In genomic region chr4:15653864-15654391, GRCh38 we compare ENCODE assay signal across 8 cellular contexts. TPM values are rescaled to one million over a fixed set of nuclear protein-coding genes. Genes with fewer than 3 reads are reported as not detected.
DNase-seq lines count a peak whose midpoint lies in the region; ATAC-seq and TF ChIP-seq lines count a peak whose summit lies in the region.

No MANE protein-coding gene starts in this region.

- no peak for TF ChIP-seq CTCF in upper lobe of left lung (IDR thresholded peaks at IDR 0.05)

- H3K27ac ChIP-seq in duodenal mucosa (ENCODE audit: low read depth, low read length) (no peak overlapping the region), mesenchymal stem cell (ENCODE audit: low read length, poor library complexity, severe bottlenecking) (peak overlapping the region; percentile 82), upper lobe of left lung (peak overlapping the region; percentile 92 to 100 (median 99))

- ATAC-seq in activated CD8-positive, alpha-beta memory T cell treated with anti-CD3 and anti-CD28 coated beads, Interleukin-2, amount 10 ng/mL, durations not matched to agents 7 days and 5 days = peak; percentile 11
- ATAC-seq in HG03135 (IDR thresholded peaks at IDR 0.05; ENCODE audit: unreplicated experiment) (peak; percentile 30), upper lobe of left lung (ENCODE audit: low FRiP score in 2 of 2) (peak in 1 of 2 donors; percentile 54)

- peak overlapping the region; percentile 99 for H3K4me3 Mint-ChIP-seq in activated CD8-positive, alpha-beta memory T cell treated with anti-CD3 and anti-CD28 coated beads, Interleukin-2, amount 10 ng/mL, durations not matched to agents 7 days and 5 days

- H3K4me1 ChIP-seq in duodenal mucosa (ENCODE audit: control insufficient read depth in 1 of 2, insufficient read depth in 2 of 2, low read length in 2 of 2) (peaks cover 30 to 49% of the 10 kb centered on the region in 2 donors), mesenchymal stem cell (ENCODE audit: control insufficient read depth, insufficient read depth, low read depth, low read length) (peaks cover 5% of the 10 kb centered on the region), upper lobe of left lung (peaks cover 44 to 59% (median 57%) of the 10 kb centered on the region in 4 donors)

- no peak overlapping the region for H2BK5ac ChIP-seq in mesenchymal stem cell (ENCODE audit: low read depth, low read length, poor library complexity, severe bottlenecking)

- peaks cover 16% of the 10 kb centered on the region for H3K36me3 Mint-ChIP-seq in activated CD8-positive, alpha-beta memory T cell treated with anti-CD3 and anti-CD28 coated beads, Interleukin-2, amount 10 ng/mL, durations not matched to agents 7 days and 5 days

- H3K36me3 ChIP-seq in duodenal mucosa (ENCODE audit: control insufficient read depth in 1 of 2, insufficient read depth in 2 of 2, low read length in 2 of 2) = no peaks in the 10 kb centered on the region
- H3K36me3 ChIP-seq in mesenchymal stem cell (ENCODE audit: control insufficient read depth in 1 of 2, insufficient read depth in 2 of 2, low read depth in 1 of 2, low read length in 2 of 2) = no peaks in the 10 kb centered on the region
- H3K36me3 ChIP-seq in upper lobe of left lung = no peaks in the 10 kb centered on the region

- H3K9me3 ChIP-seq in duodenal mucosa (ENCODE audit: control insufficient read depth in 1 of 2, low read length in 2 of 2) (no peaks in the 10 kb centered on the region), mesenchymal stem cell (ENCODE audit: control insufficient read depth, low read length) (no peaks in the 10 kb centered on the region), upper lobe of left lung (no peaks in the 10 kb centered on the region)

- H3K4me3 ChIP-seq in duodenal mucosa (ENCODE audit: low read depth in 1 of 2, low read length in 2 of 2) = peak overlapping the region; percentile 72 to 83
- peak overlapping the region in 1 of 2 experiments; percentile 86 for H3K4me3 ChIP-seq in mesenchymal stem cell (ENCODE audit: insufficient read depth in 1 of 2, low read depth in 1 of 2, low read length in 2 of 2)
- peak overlapping the region; percentile 16 to 96 (median 86) for H3K4me3 ChIP-seq in upper lobe of left lung

- peak overlapping the region; percentile 81 to 83 for H3K9ac ChIP-seq in duodenal mucosa (ENCODE audit: low read depth in 1 of 2, low read length in 2 of 2)
- H3K9ac ChIP-seq in mesenchymal stem cell (ENCODE audit: low read length) = peak overlapping the region; percentile 98

- H3K18ac ChIP-seq in mesenchymal stem cell (ENCODE audit: low read depth in 1 of 2, low read length in 2 of 2) = no peak overlapping the region

- no peak overlapping the region for H3K4ac ChIP-seq in mesenchymal stem cell (ENCODE audit: low read depth in 1 of 2, low read length in 2 of 2)

- H2AFZ ChIP-seq in mesenchymal stem cell (ENCODE audit: low read depth, low read length) = no peak overlapping the region

- H3K27me3 ChIP-seq in duodenal mucosa (ENCODE audit: control insufficient read depth in 1 of 2, insufficient read depth in 2 of 2, low read length in 2 of 2) = no peaks in the 10 kb centered on the region
- no peaks in the 10 kb centered on the region for H3K27me3 ChIP-seq in mesenchymal stem cell (ENCODE audit: control insufficient read depth in 1 of 2, insufficient read depth in 1 of 2, low read length in 2 of 2)
- no peaks in the 10 kb centered on the region for H3K27me3 ChIP-seq in upper lobe of left lung

- no peak overlapping the region for H2BK12ac ChIP-seq in mesenchymal stem cell (ENCODE audit: low read length in 2 of 2)

- H3K14ac ChIP-seq in mesenchymal stem cell (ENCODE audit: low read length in 2 of 2) = no peak overlapping the region

- peaks cover 55% of the 10 kb centered on the region for H3K4me1 Mint-ChIP-seq in activated CD8-positive, alpha-beta memory T cell treated with anti-CD3 and anti-CD28 coated beads, Interleukin-2, amount 10 ng/mL, durations not matched to agents 7 days and 5 days

- H4K91ac ChIP-seq in mesenchymal stem cell (ENCODE audit: low read length) = no peak overlapping the region

- H3K4me2 ChIP-seq in mesenchymal stem cell (ENCODE audit: low read length, poor library complexity, severe bottlenecking) = peak overlapping the region; percentile 69

- no peak overlapping the region for H2BK120ac ChIP-seq in mesenchymal stem cell (ENCODE audit: low read depth, low read length)

- DNase-seq in activated CD8-positive, alpha-beta memory T cell treated with anti-CD3 and anti-CD28 coated beads, Interleukin-2, amount 10 ng/mL, durations not matched to agents 7 days and 5 days = peak; percentile 57
- no peak for DNase-seq in activated CD8-positive, alpha-beta memory T cell treated with anti-CD3 and anti-CD28 coated beads for 24 hours
- DNase-seq in RPMI7951 (ENCODE audit: low read depth) = peak; percentile 69
- DNase-seq in mesenchymal stem cell = peak; percentile 80
- peak in 1 of 2 donors; percentile 47 for DNase-seq in upper lobe of left lung
- DNase-seq in stimulated activated CD8-positive, alpha-beta memory T cell treated with anti-CD3 and anti-CD28 coated beads, Interleukin-4, amount 100 ng/mL, for 48 hours = no peak

- no peak overlapping the region for H2BK15ac ChIP-seq in mesenchymal stem cell (ENCODE audit: low read depth, poor library complexity, severe bottlenecking)

- 0% methylated on average over 4 of the region's 4 CpGs for WGBS in mesenchymal stem cell
- WGBS in upper lobe of left lung, 2 donors = 2 to 6% methylated on average over 4 of the region's 4 CpGs

- TF ChIP-seq POLR2A in upper lobe of left lung (IDR thresholded peaks at IDR 0.05) = no peak

- no peak overlapping the region for H4K8ac ChIP-seq in mesenchymal stem cell (ENCODE audit: low read length)

- peaks cover 4% of the 10 kb centered on the region for H3K79me1 ChIP-seq in mesenchymal stem cell (replicated peaks; ENCODE audit: low read length, poor library complexity, severe bottlenecking)

- peak overlapping the region; percentile 96 for H3K27ac Mint-ChIP-seq in activated CD8-positive, alpha-beta memory T cell treated with anti-CD3 and anti-CD28 coated beads, Interleukin-2, amount 10 ng/mL, durations not matched to agents 7 days and 5 days

- CTCF ChIA-PET in activated CD8-positive, alpha-beta memory T cell treated with anti-CD3 and anti-CD28 coated beads, Interleukin-2, amount 10 ng/mL, durations not matched to agents 7 days and 5 days (lab: Charles Lee) = interaction anchor here (0.6 to 1.9 kb wide), 8 partner anchors 9 to 418 kb away, joined by 3 to 4 read pairs (median 3); partner anchors contain the start of gene FAM200B

- H3K23ac ChIP-seq in mesenchymal stem cell (ENCODE audit: low read length in 2 of 2) = no peak overlapping the region

- TF ChIP-seq EP300 in upper lobe of left lung (IDR thresholded peaks at IDR 0.05) = no peak

- H3K9me3 Mint-ChIP-seq in activated CD8-positive, alpha-beta memory T cell treated with anti-CD3 and anti-CD28 coated beads, Interleukin-2, amount 10 ng/mL, durations not matched to agents 7 days and 5 days (ENCODE audit: low read depth) = no peaks in the 10 kb centered on the region

- peak overlapping the region; percentile 51 for H2AK5ac ChIP-seq in mesenchymal stem cell (ENCODE audit: low read length, severe bottlenecking)

- no peaks in the 10 kb centered on the region for H3K27me3 Mint-ChIP-seq in activated CD8-positive, alpha-beta memory T cell treated with anti-CD3 and anti-CD28 coated beads, Interleukin-2, amount 10 ng/mL, durations not matched to agents 7 days and 5 days

RNA-seq across cellular contexts. Expression of gene FBXL5, which starts 1.2 kb away (rescaled TPM):
- 10 to 100 TPM; 37.0 to 51.8 TPM for total RNA-seq in activated CD8-positive, alpha-beta memory T cell treated with anti-CD3 and anti-CD28 coated beads, Interleukin-2, amount 10 ng/mL, durations not matched to agents 7 days and 5 days
- total RNA-seq in RPMI7951 (2014; rRNA removed; shearing (Covaris generic)) = 88.7 and 89.0 TPM in 2 replicates
- polyA plus RNA-seq in mesenchymal stem cell (2013, experiment 1 of 2) = 31.5 TPM
- polyA plus RNA-seq in mesenchymal stem cell (2013, experiment 2 of 2) = 32.3 TPM
- 100 to 1,000 TPM in 2 of 6 donors, 10 to 100 TPM in 4; 52.4 to 146 (median 94.9) TPM for total RNA-seq in upper lobe of left lung

RNA-seq across cellular contexts. Expression of gene FAM200B, which starts 27.7 kb away (rescaled TPM):
- total RNA-seq in activated CD8-positive, alpha-beta memory T cell treated with anti-CD3 and anti-CD28 coated beads, Interleukin-2, amount 10 ng/mL, durations not matched to agents 7 days and 5 days = 10 to 100 TPM in 1 of 2 experiments, 1 to 10 TPM in 1; 9.7 to 14.0 TPM
- total RNA-seq in RPMI7951 (2014; rRNA removed; shearing (Covaris generic)) = 57.0 and 58.6 TPM in 2 replicates
- polyA plus RNA-seq in mesenchymal stem cell (2013, experiment 1 of 2) = 71.6 TPM
- polyA plus RNA-seq in mesenchymal stem cell (2013, experiment 2 of 2) = 72.1 TPM
- 10 to 100 TPM; 13.6 to 48.2 (median 26.9) TPM for total RNA-seq in upper lobe of left lung

RNA-seq across cellular contexts. Expression of gene BST1, which starts 48.9 kb away (rescaled TPM):
- under 1 TPM; 0.40 to 0.70 TPM for total RNA-seq in activated CD8-positive, alpha-beta memory T cell treated with anti-CD3 and anti-CD28 coated beads, Interleukin-2, amount 10 ng/mL, durations not matched to agents 7 days and 5 days
- total RNA-seq in RPMI7951 (2014; rRNA removed; shearing (Covaris generic)) = 15.3 and 21.2 TPM in 2 replicates
- polyA plus RNA-seq in mesenchymal stem cell (2013, experiment 1 of 2) = 0.22 TPM
- 0.37 TPM for polyA plus RNA-seq in mesenchymal stem cell (2013, experiment 2 of 2)
- 10 to 100 TPM in 4 of 6 donors, 1 to 10 TPM in 2; 4.2 to 19.5 (median 11.1) TPM for total RNA-seq in upper lobe of left lung

Comparison
In these comparisons a context has a peak if more than half of its experiments do, and no peak if none do; other contexts are left out.
1. DNase-seq: peak in activated CD8-positive, alpha-beta memory T cell treated with anti-CD3 and anti-CD28 coated beads, Interleukin-2, amount 10 ng/mL, durations not matched to agents 7 days and 5 days (single experiment), RPMI7951 (single experiment) and mesenchymal stem cell (single experiment); none in activated CD8-positive, alpha-beta memory T cell treated with anti-CD3 and anti-CD28 coated beads for 24 hours (single experiment) and stimulated activated CD8-positive, alpha-beta memory T cell treated with anti-CD3 and anti-CD28 coated beads, Interleukin-4, amount 100 ng/mL, for 48 hours (single experiment).